Comparison of ENCODE assay signal across 8 cellular contexts in genomic region chr13:114065926-114066774, GRCh38.
DNase-seq lines count a peak whose midpoint lies in the region; ATAC-seq and TF ChIP-seq lines count a peak whose summit lies in the region.

No MANE protein-coding gene starts in this region.

- peaks cover 6% of the 10 kb centered on the region for H3K9me3 Mint-ChIP-seq in dendritic cell treated with granulocyte-macrophage colony-stimulating factor and Interleukin-4, amounts not matched to agents 40 ng/mL and 50 ng/mL, for 4 days

- CTCF ChIA-PET in PC-9 (lab: Charles Lee) = interaction anchor here (0.8 to 1.1 kb wide), 2 partner anchors 85 to 160 kb away, joined by 4 read pairs; no protein-coding TSS in a partner anchor

- H3K4me1 Mint-ChIP-seq in dendritic cell treated with granulocyte-macrophage colony-stimulating factor and Interleukin-4, amounts not matched to agents 40 ng/mL and 50 ng/mL, for 4 days (ENCODE audit: low read depth) = peaks cover 77% of the 10 kb centered on the region

- H3K4me3 Mint-ChIP-seq in dendritic cell treated with granulocyte-macrophage colony-stimulating factor and Interleukin-4, amounts not matched to agents 40 ng/mL and 50 ng/mL, for 4 days = peak overlapping the region; percentile 68

- peaks cover 14% of the 10 kb centered on the region for H3K36me3 Mint-ChIP-seq in dendritic cell treated with granulocyte-macrophage colony-stimulating factor and Interleukin-4, amounts not matched to agents 40 ng/mL and 50 ng/mL, for 4 days (ENCODE audit: low read depth)

- no TSS peak for BruUV-seq in PC-9 (replicated peaks; lab: Mats Ljungman, UMichigan)

- POLR2A ChIA-PET in PC-9 (lab: Charles Lee; ENCODE audit: unreplicated experiment) = interaction anchor here (0.6 kb wide), 1 partner anchor 33 kb away, joined by 20 read pairs; no protein-coding TSS in a partner anchor

- DNase-seq in PC-9 (no peak), psoas muscle (no peak), NCI-H1092 treated with DMSO at 0.1 percent for 48 hours (lab: John Stamatoyannopoulos, UW) (no peak), NCI-H1694 treated with DMSO at 0.1 percent for 48 hours (lab: John Stamatoyannopoulos, UW) (no peak), ecto neural progenitor cell (ENCODE audit: low spot score) (no peak)

- peak overlapping the region; percentile 79 for H3K4me2 ChIP-seq in PC-9

- H3K9me3 ChIP-seq in PC-9 (ENCODE audit: insufficient read depth, low read depth) (no peaks in the 10 kb centered on the region), psoas muscle (no peaks in the 10 kb centered on the region)

- H3K27ac ChIP-seq in PC-9 (peak overlapping the region; percentile 92), psoas muscle (peak overlapping the region; percentile 97)

- no peak for TF ChIP-seq CTCF in GM12875 (IDR thresholded peaks at IDR 0.05; ENCODE audit: borderline replicate concordance, insufficient read depth, low read depth, low read length)
- TF ChIP-seq CTCF in PC-9 (conservative IDR thresholded peaks at IDR 0.05) = no peak
- no peak for TF ChIP-seq CTCF in psoas muscle (IDR thresholded peaks at IDR 0.05)

- intact Hi-C loops in PC-9 (cut with micrococcal nuclease; ENCODE audit: unreplicated experiment) = loop anchor here (1.0 to 10.0 kb wide), 8 partner anchors 12 to 231 kb away; no protein-coding TSS in a partner anchor
- intact Hi-C loops in dendritic cell treated with granulocyte-macrophage colony-stimulating factor and Interleukin-4, amounts not matched to agents 40 ng/mL and 50 ng/mL, for 4 days (cut with micrococcal nuclease) = loop anchor here (5.0 kb wide), 1 partner anchor 66 kb away; the partner anchor contains the start of gene RASA3
- intact Hi-C loops in psoas muscle (cut with DNase I) = loop anchor here in 1 of 2 donors (1.0 to 5.0 kb wide), 2 partner anchors 36 to 65 kb away; no protein-coding TSS in a partner anchor

- WGBS in psoas muscle, 3 donors = 88 to 92% (median 89%) methylated on average over 28 to 35 of the region's 35 CpGs

- H3K4me3 ChIP-seq in GM12875 (ENCODE audit: low read depth, low read length) (peak overlapping the region; percentile 60), PC-9 (no peak overlapping the region), psoas muscle (peak overlapping the region; percentile 66)

- H3K36me3 ChIP-seq in PC-9 (ENCODE audit: low read depth) (no peaks in the 10 kb centered on the region), psoas muscle (ENCODE audit: insufficient read depth in 1 of 2, low read depth in 1 of 2) (no peaks in the 10 kb centered on the region)

- H3K27ac Mint-ChIP-seq in dendritic cell treated with granulocyte-macrophage colony-stimulating factor and Interleukin-4, amounts not matched to agents 40 ng/mL and 50 ng/mL, for 4 days = peak overlapping the region; percentile 93

- H3K27me3 ChIP-seq in PC-9 (ENCODE audit: insufficient read depth, low read depth) = no peaks in the 10 kb centered on the region
- H3K27me3 ChIP-seq in psoas muscle (ENCODE audit: insufficient read depth in 3 of 3, low read length in 2 of 3) = no peaks in the 10 kb centered on the region

- peaks cover 26% of the 10 kb centered on the region for H3F3A ChIP-seq in PC-9 (ENCODE audit: insufficient read depth, low read depth)

- H3K9me2 ChIP-seq in PC-9 (ENCODE audit: insufficient read depth) = no peaks in the 10 kb centered on the region

- no peak overlapping the region for H2AFZ ChIP-seq in PC-9

- H3K4me1 ChIP-seq in PC-9 (replicated peaks; ENCODE audit: insufficient read depth) (peaks cover 61% of the 10 kb centered on the region), psoas muscle (peaks cover 57% of the 10 kb centered on the region)

- no peak for ATAC-seq in psoas muscle
- ATAC-seq in HG03135 (IDR thresholded peaks at IDR 0.05; ENCODE audit: unreplicated experiment) = no peak

- H3K27me3 Mint-ChIP-seq in dendritic cell treated with granulocyte-macrophage colony-stimulating factor and Interleukin-4, amounts not matched to agents 40 ng/mL and 50 ng/mL, for 4 days = no peaks in the 10 kb centered on the region

- H4K20me1 ChIP-seq in PC-9 (ENCODE audit: insufficient read depth) = no peaks in the 10 kb centered on the region

- H3K79me2 ChIP-seq in PC-9 (ENCODE audit: low read depth) = peaks cover 18% of the 10 kb centered on the region
